Comparison of ENCODE assay signal across 12 cellular contexts in genomic region chr21:37159053-37159776, GRCh38.
DNase-seq lines count a peak whose midpoint lies in the region; ATAC-seq and TF ChIP-seq lines count a peak whose summit lies in the region.
"Had no signal": no experiment of that assay in that cellular context is flagged by ENCODE, and none has a peak within 500 bp of the region (broad histone marks: within the 10 kb centered on the region; RNA-seq: fewer than 3 reads in every experiment).

No MANE protein-coding gene starts in this region.

- H3K9me3 Mint-ChIP-seq in activated naive CD4-positive, alpha-beta T cell treated with anti-CD3 and anti-CD28 coated beads, Interleukin-2, amount 50 U/mL, for 24 hours = no peaks in the 10 kb centered on the region
- H3K9me3 Mint-ChIP-seq in activated T-helper 17 cell treated with anti-CD3 and anti-CD28 coated beads, Interleukin-2, amount 50 U/mL, for 72 hours = no peaks in the 10 kb centered on the region

- no peaks in the 10 kb centered on the region for H3K27me3 ChIP-seq in foreskin keratinocyte

- TF ChIP-seq CTCF in foreskin keratinocyte (conservative IDR thresholded peaks at IDR 0.05) = no peak

- H3K36me3 Mint-ChIP-seq in activated naive CD4-positive, alpha-beta T cell treated with anti-CD3 and anti-CD28 coated beads, Interleukin-2, amount 50 U/mL, for 24 hours = peaks cover 23% of the 10 kb centered on the region
- H3K36me3 Mint-ChIP-seq in activated T-helper 17 cell treated with anti-CD3 and anti-CD28 coated beads, Interleukin-2, amount 50 U/mL, for 72 hours (ENCODE audit: low read depth) = peaks cover 98% of the 10 kb centered on the region

- no peak overlapping the region for H3K4me3 Mint-ChIP-seq in activated naive CD4-positive, alpha-beta T cell treated with anti-CD3 and anti-CD28 coated beads, Interleukin-2, amount 50 U/mL, for 24 hours
- H3K4me3 Mint-ChIP-seq in activated T-helper 17 cell treated with anti-CD3 and anti-CD28 coated beads, Interleukin-2, amount 50 U/mL, for 72 hours = peak overlapping the region; percentile 63

- DNase-seq in activated naive CD4-positive, alpha-beta T cell treated with anti-CD3 and anti-CD28 coated beads, Interleukin-2, amount 50 U/mL, for 16 hours = no peak
- DNase-seq in stimulated activated naive CD8-positive, alpha-beta T cell treated with anti-CD3 and anti-CD28 coated beads, Interleukin-15, Interleukin-2, amounts not matched to agents 100 U/mL and 50 U/mL, for 24 hours = peak; percentile 34
- no peak for DNase-seq in foreskin keratinocyte
- no peak for DNase-seq in NCI-H128 (lab: John Stamatoyannopoulos, UW; ENCODE audit: unreplicated experiment)
- DNase-seq in EL = no peak
- DNase-seq: activated gamma-delta T cell treated with Interleukin-2 at 50 U/mL for 16 hours, AML-193, NCI-H82, SW 1271 had no signal

- no peak overlapping the region for H3K27ac ChIP-seq in foreskin keratinocyte

- no peaks in the 10 kb centered on the region for H3K27me3 Mint-ChIP-seq in activated naive CD4-positive, alpha-beta T cell treated with anti-CD3 and anti-CD28 coated beads, Interleukin-2, amount 50 U/mL, for 24 hours
- H3K27me3 Mint-ChIP-seq in activated T-helper 17 cell treated with anti-CD3 and anti-CD28 coated beads, Interleukin-2, amount 50 U/mL, for 72 hours = no peaks in the 10 kb centered on the region

- peak; percentile 82 for ATAC-seq in GM21825 (IDR thresholded peaks at IDR 0.05; ENCODE audit: unreplicated experiment)
- peak; percentile 94 for ATAC-seq in activated T-helper 17 cell treated with anti-CD3 and anti-CD28 coated beads, Interleukin-2, amount 50 U/mL, for 72 hours (replicated peaks)
- peak; percentile 93 for ATAC-seq in stimulated activated naive CD8-positive, alpha-beta T cell treated with anti-CD3 and anti-CD28 coated beads, Interleukin-15, Interleukin-2, amounts not matched to agents 100 U/mL and 50 U/mL, for 24 hours
- no peak for ATAC-seq in foreskin keratinocyte

- H3K4me1 ChIP-seq in foreskin keratinocyte = no peaks in the 10 kb centered on the region

- peak overlapping the region; percentile 6 for H3K27ac Mint-ChIP-seq in activated naive CD4-positive, alpha-beta T cell treated with anti-CD3 and anti-CD28 coated beads, Interleukin-2, amount 50 U/mL, for 24 hours
- peak overlapping the region; percentile 85 for H3K27ac Mint-ChIP-seq in activated T-helper 17 cell treated with anti-CD3 and anti-CD28 coated beads, Interleukin-2, amount 50 U/mL, for 72 hours

- H3K4me1 Mint-ChIP-seq in activated naive CD4-positive, alpha-beta T cell treated with anti-CD3 and anti-CD28 coated beads, Interleukin-2, amount 50 U/mL, for 24 hours = no peaks in the 10 kb centered on the region
- H3K4me1 Mint-ChIP-seq in activated T-helper 17 cell treated with anti-CD3 and anti-CD28 coated beads, Interleukin-2, amount 50 U/mL, for 72 hours = peaks cover 15% of the 10 kb centered on the region
